Comparison of ENCODE assay signal across 36 cellular contexts in genomic region chr1:190259424-190259823, GRCh38.
DNase-seq lines count a peak whose midpoint lies in the region; ATAC-seq, FAIRE-seq and TF ChIP-seq lines count a peak whose summit lies in the region.
"Had no signal": no experiment of that assay in that cellular context is flagged by ENCODE, and none has a peak within 500 bp of the region (broad histone marks: within the 10 kb centered on the region; RNA-seq: fewer than 3 reads in every experiment).

No MANE protein-coding gene starts in this region.

- no peaks in the 10 kb centered on the region for H3K36me3 ChIP-seq in HEK293 (ENCODE audit: control insufficient read depth in 2 of 2, insufficient read depth in 1 of 2, low read length in 2 of 2)
- H3K36me3 ChIP-seq: BE2C; BLaER1; BLaER1 treated with 17β-estradiol and CSF1 and Interleukin-3, amounts not matched to agents 10 nM and 100 nM had no signal

- no peak for TF ChIP-seq RAD21 in A549 (conservative IDR thresholded peaks at IDR 0.05 in 1 of 2, IDR thresholded peaks at IDR 0.05 in 1 of 2)

- POLR2A ChIA-PET in A549 (lab: Yijun Ruan, JAX) (no interaction called here), HEK293 (lab: Yijun Ruan, JAX) (no interaction called here)

- H3K4me3 Mint-ChIP-seq in mesothelial cell of epicardium: no peak overlapping the region
- H3K4me3 Mint-ChIP-seq in type B pancreatic cell: no peak overlapping the region
- H3K4me3 Mint-ChIP-seq: B cell; CD14-positive monocyte; CD4-positive, alpha-beta memory T cell; CD4-positive, alpha-beta T cell; CD4-positive, CD25-positive, alpha-beta regulatory T cell; CD8-positive, alpha-beta memory T cell; CD8-positive, alpha-beta T cell had no signal

- no peak for ATAC-seq in A549
- no peak for ATAC-seq in GM19463 (IDR thresholded peaks at IDR 0.05; ENCODE audit: unreplicated experiment)
- ATAC-seq: CD8-positive, alpha-beta T cell had no signal

- no peak for FAIRE-seq in A549 (lab: Jason Lieb, UNC)
- FAIRE-seq: A204.1, G401.6 had no signal

- TF ChIP-seq CTCF in A549 (IDR thresholded peaks at IDR 0.05) (no peak), HEK293 (tag by site-specific recombination; IDR thresholded peaks at IDR 0.05) (no peak), mesothelial cell of epicardium (IDR thresholded peaks at IDR 0.05; ENCODE audit: unreplicated experiment) (peak; percentile 21), type B pancreatic cell (conservative IDR thresholded peaks at IDR 0.05) (peak; percentile 25)

- H3K4me1 Mint-ChIP-seq in mesothelial cell of epicardium (no peaks in the 10 kb centered on the region), type B pancreatic cell (ENCODE audit: unreplicated experiment) (no peaks in the 10 kb centered on the region)
- H3K4me1 Mint-ChIP-seq: B cell; CD14-positive monocyte; CD4-positive, alpha-beta memory T cell; CD4-positive, CD25-positive, alpha-beta regulatory T cell; CD8-positive, alpha-beta memory T cell had no signal

- no peak overlapping the region for H3K4me2 ChIP-seq in A549
- H3K4me2 ChIP-seq: BLaER1; BLaER1 treated with 17β-estradiol and CSF1 and Interleukin-3, amounts not matched to agents 10 nM and 100 nM had no signal

- H3K4me3 ChIP-seq in A549 (no peak overlapping the region), HEK293 (ENCODE audit: low read depth, low read length) (no peak overlapping the region)
- H3K4me3 ChIP-seq: BLaER1; BLaER1 treated with 17β-estradiol and CSF1 and Interleukin-3, amounts not matched to agents 10 nM and 100 nM had no signal

- WGBS in A549 (ENCODE audit: missing lambda C conversion rate): 89% methylated on average over 1 of the region's 1 CpG

- H3K36me3 Mint-ChIP-seq in mesothelial cell of epicardium: no peaks in the 10 kb centered on the region
- H3K36me3 Mint-ChIP-seq in type B pancreatic cell: no peaks in the 10 kb centered on the region
- H3K36me3 Mint-ChIP-seq: CD14-positive monocyte; CD4-positive, alpha-beta memory T cell; CD4-positive, CD25-positive, alpha-beta regulatory T cell; CD8-positive, alpha-beta memory T cell; CD8-positive, alpha-beta T cell had no signal

- no peaks in the 10 kb centered on the region for H3K4me1 ChIP-seq in A549
- H3K4me1 ChIP-seq in HEK293 (ENCODE audit: control insufficient read depth, insufficient read depth, low read length): no peaks in the 10 kb centered on the region
- H3K4me1 ChIP-seq: BE2C; BLaER1; BLaER1 treated with 17β-estradiol and CSF1 and Interleukin-3, amounts not matched to agents 10 nM and 100 nM; Caco-2 had no signal

- no peak for TF ChIP-seq POLR2A in A549 (IDR thresholded peaks at IDR 0.05; ENCODE audit: low read length)

- H3K27me3 Mint-ChIP-seq in mesothelial cell of epicardium (ENCODE audit: low read depth) (no peaks in the 10 kb centered on the region), type B pancreatic cell (no peaks in the 10 kb centered on the region)
- H3K27me3 Mint-ChIP-seq: B cell; CD4-positive, alpha-beta memory T cell; CD4-positive, alpha-beta T cell; CD4-positive, CD25-positive, alpha-beta regulatory T cell; CD8-positive, alpha-beta memory T cell had no signal

- H3K27ac ChIP-seq in A549 (no peak overlapping the region), HEK293 (ENCODE audit: extremely low read depth, low read depth, low read length) (no peak overlapping the region)
- H3K27ac ChIP-seq: 22Rv1; BLaER1; BLaER1 treated with 17β-estradiol and CSF1 and Interleukin-3, amounts not matched to agents 10 nM and 100 nM; C4-2B had no signal

- H3K27ac Mint-ChIP-seq in mesothelial cell of epicardium: no peak overlapping the region
- H3K27ac Mint-ChIP-seq in type B pancreatic cell: no peak overlapping the region
- H3K27ac Mint-ChIP-seq: B cell; CD14-positive monocyte; CD4-positive, alpha-beta memory T cell; CD4-positive, alpha-beta T cell; CD4-positive, CD25-positive, alpha-beta regulatory T cell; CD8-positive, alpha-beta memory T cell; CD8-positive, alpha-beta T cell had no signal

- CTCF ChIA-PET in A549 (lab: Yijun Ruan, JAX) (no interaction called here), HEK293 (lab: Yijun Ruan, JAX) (no interaction called here)

- H3K9me3 Mint-ChIP-seq in mesothelial cell of epicardium (peaks cover 19% of the 10 kb centered on the region), type B pancreatic cell (peaks cover 4% of the 10 kb centered on the region)

- H3K9me3 ChIP-seq in A549 (no peaks in the 10 kb centered on the region), HEK293 (ENCODE audit: control insufficient read depth, insufficient read depth, low read depth, low read length) (no peaks in the 10 kb centered on the region)
- H3K9me3 ChIP-seq: BE2C; BLaER1; BLaER1 treated with 17β-estradiol and CSF1 and Interleukin-3, amounts not matched to agents 10 nM and 100 nM; Caco-2 had no signal

- TF ChIP-seq EP300 in A549 (IDR thresholded peaks at IDR 0.05): no peak

- DNase-seq in A549 (ENCODE audit: low read depth in 1 of 2, low spot score in 1 of 2) (no peak), mesothelial cell of epicardium (ENCODE audit: low spot score in 2 of 2, unreplicated experiment in 2 of 2) (no peak), type B pancreatic cell (ENCODE audit: extremely low spot score, unreplicated experiment) (no peak), COLO829 (ENCODE audit: low spot score) (no peak), NK-92 (lab: John Stamatoyannopoulos, UW; ENCODE audit: unreplicated experiment) (no peak), CD1c-positive myeloid dendritic cell (ENCODE audit: extremely low spot score) (no peak)
- DNase-seq: 8988T; ACHN; AML-193; BE2C; C1 segment of cervical spinal cord; Caco-2; Calu3; CD4-positive, alpha-beta memory T cell; CD4-positive, alpha-beta T cell; CD4-positive, CD25-positive, alpha-beta regulatory T cell; CD8-positive, alpha-beta memory T cell; CD8-positive, alpha-beta T cell; COR-L47; DMS 273 treated with DMSO at 0.1 percent for 48 hours; DMS153; DMS53; DMS79; DMS79 treated with DMSO at 0.1 percent for 48 hours; DND-41; EL had no signal

TF ChIP-seq in A549, 52 proteins besides CTCF, POLR2A, EP300 and RAD21:
- TF ChIP-seq HOXB5 (CRISPR knock-in tag; IDR thresholded peaks at IDR 0.05) (no peak), REST (IDR thresholded peaks at IDR 0.05) (no peak), CBX2 (IDR thresholded peaks at IDR 0.05; ENCODE audit: borderline replicate concordance, low read depth) (no peak), SREBF2 (IDR thresholded peaks at IDR 0.05) (no peak), CHD4 (IDR thresholded peaks at IDR 0.05; ENCODE audit: borderline replicate concordance) (no peak), ZC3H11A (IDR thresholded peaks at IDR 0.05) (peak; percentile 80)

TF ChIP-seq in HEK293, 187 proteins besides CTCF, POLR2A, EP300 and RAD21 (continues in another document):
- no peak for TF ChIP-seq ZNF768 (tag by site-specific recombination; IDR thresholded peaks at IDR 0.05)
- peak; percentile 78 for TF ChIP-seq ZNF518A (tag by site-specific recombination; conservative IDR thresholded peaks at IDR 0.05; ENCODE audit: low read depth)
- 0 out of 2 replicates have a peak, but pooled peaks have one; percentile 34 for TF ChIP-seq ZNF558 (tag by site-specific recombination; IDR thresholded peaks at IDR 0.05)
- TF ChIP-seq ZNF510 (tag by site-specific recombination; IDR thresholded peaks at IDR 0.05; ENCODE audit: insufficient replicate concordance): peak; percentile 68
- TF ChIP-seq ZBTB49 (tag by site-specific recombination; IDR thresholded peaks at IDR 0.05; ENCODE audit: low read depth): no peak

Comparison
In these comparisons a context has a peak if more than half of its experiments do, and no peak if none do; other contexts are left out.
1. CTCF ChIP-seq: peak in mesothelial cell of epicardium (single experiment) and type B pancreatic cell (single experiment); none in A549 (single experiment) and HEK293 (single experiment).
2. Of the 5 proteins assayed by ChIP-seq in both HEK293 and A549: peak only in HEK293: REST; only in A549: none; in both: none; in neither: 4.